ENCODE assay signal across 8 cellular contexts in the genomic region with DNA sequence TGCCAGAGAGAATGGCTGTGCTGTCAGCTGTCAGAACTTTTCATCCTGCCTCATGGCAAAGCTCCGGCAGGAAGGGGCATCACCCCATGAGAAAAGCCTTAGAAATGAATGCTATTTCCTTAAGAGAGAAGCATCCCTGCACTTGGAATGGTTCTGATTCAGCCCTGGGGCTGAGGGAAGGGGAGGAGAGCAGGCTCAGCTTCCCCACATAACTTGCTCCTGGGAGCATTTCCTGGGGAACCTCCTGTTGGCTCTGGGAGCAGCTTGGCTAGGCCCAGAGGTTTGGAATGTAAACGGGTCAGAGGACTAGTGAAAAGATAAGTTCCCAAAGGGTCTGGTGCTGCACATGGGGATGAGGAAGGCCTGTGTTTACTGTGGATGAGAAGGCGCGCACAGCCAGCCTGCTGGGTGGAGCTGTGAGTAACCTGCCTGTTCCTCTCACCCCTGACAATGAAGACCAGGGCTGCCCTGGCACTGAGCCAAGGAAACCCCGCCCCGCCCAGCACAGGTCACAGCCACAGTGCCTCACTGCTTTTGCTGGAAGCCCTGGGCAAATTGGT. TPM values are rescaled to one million over a fixed set of nuclear protein-coding genes. Genes with fewer than 3 reads are reported as not detected.
DNase-seq lines count a peak whose midpoint lies in the region; ATAC-seq and TF ChIP-seq lines count a peak whose summit lies in the region.

No MANE protein-coding gene starts in this region.

- no peaks in the 10 kb centered on the region for H3K9me3 ChIP-seq in SU-DHL-6 (ENCODE audit: insufficient read depth, low read length)

- peak overlapping the region; percentile 49 for H2AFZ ChIP-seq in SU-DHL-6 (ENCODE audit: low read depth, low read length, severe bottlenecking)

- H3K27ac Mint-ChIP-seq in CD14-positive monocyte = peak overlapping the region; percentile 24 to 92 (median 81)

- peak; percentile 99 for ATAC-seq in left colon
- no peak for ATAC-seq in GM21723 (IDR thresholded peaks at IDR 0.05; ENCODE audit: unreplicated experiment)
- no peak for ATAC-seq in GM21786 (IDR thresholded peaks at IDR 0.05; ENCODE audit: unreplicated experiment)

- H3K9me2 ChIP-seq in SU-DHL-6 (replicated peaks; ENCODE audit: insufficient read depth, low read length) = no peaks in the 10 kb centered on the region

- H3K4me2 ChIP-seq in SU-DHL-6 (ENCODE audit: low read depth, low read length, poor library complexity, severe bottlenecking) = peak overlapping the region; percentile 56

- H3K27ac ChIP-seq in SU-DHL-6 (ENCODE audit: low read depth, low read length) (peak overlapping the region; percentile 61), brain microvascular endothelial cell (no peak overlapping the region)

- TF ChIP-seq CTCF in CD14-positive monocyte (IDR thresholded peaks at IDR 0.05) (no peak), SU-DHL-6 (IDR thresholded peaks at IDR 0.05; ENCODE audit: insufficient read depth, low read length, poor library complexity, severe bottlenecking) (no peak), brain microvascular endothelial cell (IDR thresholded peaks at IDR 0.05; ENCODE audit: low read depth, low read length, missing control alignments) (no peak)

- no peaks in the 10 kb centered on the region for H3K36me3 Mint-ChIP-seq in CD14-positive monocyte

- H3K9ac ChIP-seq in SU-DHL-6 (ENCODE audit: low read length) = peak overlapping the region; percentile 55

- peaks cover 6 to 8% (median 6%) of the 10 kb centered on the region in 3 donors for H3K27me3 Mint-ChIP-seq in CD14-positive monocyte (ENCODE audit: low read depth in 3 of 3)

- peaks cover 26% of the 10 kb centered on the region for H3K4me1 Mint-ChIP-seq in CD14-positive monocyte

- intact Hi-C loops in CD14-positive monocyte (cut with micrococcal nuclease) = no loop called here
- intact Hi-C loops in left colon (cut with DNase I, micrococcal nuclease) = loop anchor here in 1 of 2 donors (5.0 kb wide), 1 partner anchor 208 kb away; no protein-coding TSS in a partner anchor

- H3K36me3 ChIP-seq in SU-DHL-6 (ENCODE audit: low read length) = no peaks in the 10 kb centered on the region
- no peaks in the 10 kb centered on the region for H3K36me3 ChIP-seq in brain microvascular endothelial cell (replicated peaks)

- peaks cover 10% of the 10 kb centered on the region for H3F3A ChIP-seq in SU-DHL-6 (ENCODE audit: insufficient read depth)

- H3K79me2 ChIP-seq in SU-DHL-6 (ENCODE audit: insufficient read depth, low read length) = no peaks in the 10 kb centered on the region

- H3K4me3 Mint-ChIP-seq in CD14-positive monocyte = peak overlapping the region; percentile 9 to 57

- H3K4me3 ChIP-seq in SU-DHL-6 (ENCODE audit: insufficient read depth, low read length, poor library complexity, severe bottlenecking) (no peak overlapping the region), brain microvascular endothelial cell (ENCODE audit: low read depth, low read length) (no peak overlapping the region)

- H3K27me3 ChIP-seq in SU-DHL-6 (ENCODE audit: low read length) (no peaks in the 10 kb centered on the region), brain microvascular endothelial cell (replicated peaks) (peaks cover 7% of the 10 kb centered on the region)

- in situ Hi-C loops in brain microvascular endothelial cell (cut with HindIII; ENCODE audit: low pct_ligation_motif_present, low sequenced_read_pairs) = no loop called here

- no peaks in the 10 kb centered on the region for H4K20me1 ChIP-seq in SU-DHL-6 (ENCODE audit: low read depth, low read length)

- no peaks in the 10 kb centered on the region for H3K9me3 Mint-ChIP-seq in CD14-positive monocyte

- DNase-seq in CD14-positive monocyte (ENCODE audit: low spot score) = peak; percentile 69
- DNase-seq in M059J (ENCODE audit: low read depth) = peak; percentile 93
- DNase-seq in brain microvascular endothelial cell = peak; percentile 40
- peak; percentile 81 to 85 for DNase-seq in left colon
- DNase-seq in stimulated activated CD8-positive, alpha-beta memory T cell treated with anti-CD3 and anti-CD28 coated beads, Interleukin-4, amount 100 ng/mL, for 24 hours (ENCODE audit: low read depth) = peak; percentile 24

RNA-seq across cellular contexts. Expression of a gene that starts 5.0 kb away (rescaled TPM):
- not detected for polyA plus RNA-seq in CD14-positive monocyte
- not detected in 2 replicates for total RNA-seq in M059J (2014; rRNA removed; shearing (Covaris generic))
- total RNA-seq in left colon = 10 to 100 TPM in 1 of 2 donors, 1 to 10 TPM in 1; 6.6 to 19.7 TPM

RNA-seq across cellular contexts. Expression of a gene that starts 13.3 kb away (rescaled TPM):
- not detected for polyA plus RNA-seq in CD14-positive monocyte
- total RNA-seq in M059J (2014; rRNA removed; shearing (Covaris generic)) = not detected in 2 replicates
- total RNA-seq in left colon = not detected

Comparison
In these comparisons a context has a peak if more than half of its experiments do, and no peak if none do; other contexts are left out.
1. DNase-seq: peak in every context shown above with its lines; median percentile 93 in M059J; 83 in left colon; 69 in CD14-positive monocyte; 40 in brain microvascular endothelial cell; 24 in stimulated activated CD8-positive, alpha-beta memory T cell treated with anti-CD3 and anti-CD28 coated beads, Interleukin-4, amount 100 ng/mL, for 24 hours.